In genomic region chr10:22986771-22987542, GRCh38 we compare ENCODE assay signal across 8 cellular contexts. TPM values are rescaled to one million over a fixed set of nuclear protein-coding genes. Genes with fewer than 3 reads are reported as not detected.
DNase-seq lines count a peak whose midpoint lies in the region; ATAC-seq and TF ChIP-seq lines count a peak whose summit lies in the region.

No MANE protein-coding gene starts in this region.

- no peaks in the 10 kb centered on the region for H3K36me3 ChIP-seq in adrenal gland (replicated peaks in 1 of 2)

- DNase-seq in AG08395 (ENCODE audit: low spot score) (peak; percentile 18), M059J (ENCODE audit: low read depth) (peak; percentile 25), adrenal gland (no peak), left kidney (ENCODE audit: low read depth, low spot score) (peak; percentile 71), NCI-H1930 (lab: John Stamatoyannopoulos, UW) (no peak)
- DNase-seq in activated CD4-positive, alpha-beta memory T cell treated with anti-CD3 and anti-CD28 coated beads for 36 hours, result no peak

- CTCF ChIA-PET in activated CD4-positive, alpha-beta memory T cell treated with anti-CD3 and anti-CD28 coated beads for 36 hours (lab: Charles Lee), result interaction anchor here (1.0 to 5.8 kb wide), 6 partner anchors 412 to 996 kb away, joined by 4 to 58 read pairs (median 10); no protein-coding TSS in a partner anchor

- H3K27me3 Mint-ChIP-seq in activated CD4-positive, alpha-beta memory T cell treated with anti-CD3 and anti-CD28 coated beads for 36 hours, result peaks cover 2% of the 10 kb centered on the region

- H3K27me3 ChIP-seq in adrenal gland, result no peaks in the 10 kb centered on the region

- WGBS in adrenal gland, 4 donors, result 32 to 37% (median 35%) methylated on average over 2 of the region's 2 CpGs

- peaks cover 10% of the 10 kb centered on the region for H3K4me1 Mint-ChIP-seq in activated CD4-positive, alpha-beta memory T cell treated with anti-CD3 and anti-CD28 coated beads for 36 hours (ENCODE audit: low read depth)

- H3K36me3 Mint-ChIP-seq in activated CD4-positive, alpha-beta memory T cell treated with anti-CD3 and anti-CD28 coated beads for 36 hours, result no peaks in the 10 kb centered on the region

- no peak overlapping the region for H3K27ac Mint-ChIP-seq in activated CD4-positive, alpha-beta memory T cell treated with anti-CD3 and anti-CD28 coated beads for 36 hours

- POLR2A ChIA-PET in activated CD4-positive, alpha-beta memory T cell treated with anti-CD3 and anti-CD28 coated beads for 36 hours (lab: Charles Lee), result no interaction called here

- H3K27ac ChIP-seq in adrenal gland, result no peak overlapping the region

- ATAC-seq in GM18858 (IDR thresholded peaks at IDR 0.05; ENCODE audit: unreplicated experiment) (peak; percentile 60), HG02571 (IDR thresholded peaks at IDR 0.05; ENCODE audit: unreplicated experiment) (no peak)

- intact Hi-C loops in adrenal gland (cut with DNase I), result loop anchor here (5.0 to 10.0 kb wide), 4 partner anchors 272 to 975 kb away; partner anchors contain the start of gene PIP4K2A (in 1 of the 2)
- intact Hi-C loops in activated CD4-positive, alpha-beta memory T cell treated with anti-CD3 and anti-CD28 coated beads for 36 hours (cut with micrococcal nuclease), result loop anchor here (1.0 to 5.0 kb wide), 5 partner anchors 335 to 985 kb away; partner anchors contain the start of genes COMMD3 and DNAJC1

- H3K9me3 Mint-ChIP-seq in activated CD4-positive, alpha-beta memory T cell treated with anti-CD3 and anti-CD28 coated beads for 36 hours, result no peaks in the 10 kb centered on the region

- peak in 5 of 6 experiments; percentile 11 to 55 (median 43) for TF ChIP-seq CTCF in adrenal gland (IDR thresholded peaks at IDR 0.05)

- H3K4me3 ChIP-seq in adrenal gland, result no peak overlapping the region

- TF ChIP-seq POLR2A in adrenal gland (IDR thresholded peaks at IDR 0.05), result no peak

- H3K4me3 Mint-ChIP-seq in activated CD4-positive, alpha-beta memory T cell treated with anti-CD3 and anti-CD28 coated beads for 36 hours, result no peak overlapping the region

- peaks cover 0 to 3% of the 10 kb centered on the region in 2 donors for H3K4me1 ChIP-seq in adrenal gland (replicated peaks in 1 of 2)

- no peaks in the 10 kb centered on the region for H3K9me3 ChIP-seq in adrenal gland (replicated peaks in 1 of 3)

RNA-seq across cellular contexts. Expression of gene ARMC3, which starts 59.1 kb away (rescaled TPM):
- total RNA-seq in M059J (2014; rRNA removed; shearing (Covaris generic)), result 0.10 TPM in 1 of 2 replicates, not detected in the other
- not detected for total RNA-seq in adrenal gland
- polyA plus RNA-seq in adrenal gland, result not detected
- not detected for total RNA-seq in activated CD4-positive, alpha-beta memory T cell treated with anti-CD3 and anti-CD28 coated beads for 36 hours

Comparison
In these comparisons a context has a peak if more than half of its experiments do, and no peak if none do; other contexts are left out.
1. DNase-seq: peak in AG08395 (single experiment), M059J (single experiment) and left kidney (single experiment); none in adrenal gland (0 of 7), activated CD4-positive, alpha-beta memory T cell treated with anti-CD3 and anti-CD28 coated beads for 36 hours (single experiment) and NCI-H1930 (0 of 2).